8 cellular contexts compared by ENCODE assay signal in the genomic region with DNA sequence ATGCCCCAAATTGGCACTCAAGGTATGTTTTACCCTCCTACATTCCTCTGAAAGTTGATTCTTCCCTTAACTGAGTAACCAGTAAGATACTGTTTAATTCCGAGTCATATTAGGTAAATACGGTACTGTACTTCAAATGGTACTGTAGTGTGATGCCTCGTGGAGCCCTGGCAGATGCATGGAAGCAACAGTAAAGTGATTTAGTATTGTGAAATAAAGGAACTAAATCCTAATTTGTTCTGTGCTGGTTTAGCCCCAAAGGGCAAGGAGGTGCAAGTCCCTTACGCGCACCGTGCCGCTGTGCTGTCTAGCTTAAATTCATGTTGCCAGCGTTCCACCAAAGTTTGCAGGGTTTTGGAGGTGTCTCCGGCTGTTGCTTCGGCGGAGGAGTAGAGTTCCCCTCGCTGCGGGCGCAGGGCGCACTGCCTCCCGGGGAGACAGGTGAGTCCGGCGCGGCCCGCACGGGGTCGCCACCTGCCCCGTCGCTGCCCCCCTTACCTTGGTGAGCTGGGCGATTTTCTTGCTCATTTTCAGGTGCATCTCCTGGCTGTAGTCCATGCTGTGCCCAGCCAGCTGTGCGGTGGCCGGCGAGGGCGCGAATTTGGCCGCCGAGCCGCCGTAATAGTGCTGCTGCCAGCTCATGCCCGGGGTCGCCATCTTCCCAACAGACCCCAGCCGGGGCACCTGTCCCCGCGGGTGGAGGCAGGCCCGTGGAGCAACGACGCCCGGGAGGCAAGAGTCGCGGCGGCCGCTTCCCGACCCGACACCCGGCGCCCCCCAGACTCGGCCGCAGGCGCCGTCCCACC. TPM values are rescaled to one million over a fixed set of nuclear protein-coding genes. Genes with fewer than 3 reads are reported as not detected.
DNase-seq lines count a peak whose midpoint lies in the region; ATAC-seq and TF ChIP-seq lines count a peak whose summit lies in the region.

No MANE protein-coding gene starts in this region.

- H3K36me3 ChIP-seq in HAP-1 (replicated peaks) (no peaks in the 10 kb centered on the region), lower lobe of right lung (no peaks in the 10 kb centered on the region)

- in situ Hi-C loops in HAP-1 (cut with MboI; ENCODE audit: low sequenced_read_pairs), result no loop called here

- no peak overlapping the region for H3K27ac Mint-ChIP-seq in dendritic cell treated with granulocyte-macrophage colony-stimulating factor and Interleukin-4, amounts not matched to agents 40 ng/mL and 50 ng/mL, for 4 days

- H3K4me1 ChIP-seq in HAP-1 (peaks cover 19% of the 10 kb centered on the region), lower lobe of right lung (peaks cover 14% of the 10 kb centered on the region)

- H3K4me1 Mint-ChIP-seq in dendritic cell treated with granulocyte-macrophage colony-stimulating factor and Interleukin-4, amounts not matched to agents 40 ng/mL and 50 ng/mL, for 4 days (ENCODE audit: low read depth), result peaks cover 9% of the 10 kb centered on the region

- no peaks in the 10 kb centered on the region for H3K27me3 ChIP-seq in HAP-1 (ENCODE audit: low read depth)
- H3K27me3 ChIP-seq in lower lobe of right lung (ENCODE audit: low read depth), result no peaks in the 10 kb centered on the region

- peaks cover 48% of the 10 kb centered on the region for H3K27me3 Mint-ChIP-seq in dendritic cell treated with granulocyte-macrophage colony-stimulating factor and Interleukin-4, amounts not matched to agents 40 ng/mL and 50 ng/mL, for 4 days

- H3K4me3 ChIP-seq in GM08714 (ENCODE audit: low read length) (peak overlapping the region; percentile 69), HAP-1 (peak overlapping the region; percentile 53), lower lobe of right lung (peak overlapping the region; percentile 72)

- intact Hi-C loops in dendritic cell treated with granulocyte-macrophage colony-stimulating factor and Interleukin-4, amounts not matched to agents 40 ng/mL and 50 ng/mL, for 4 days (cut with micrococcal nuclease), result loop anchor here (10.0 kb wide), 1 partner anchor 143 kb away; a partner anchor contains a TSS
- intact Hi-C loops in lower lobe of right lung (cut with DNase I), result no loop called here

- peak; percentile 63 to 72 for ATAC-seq in lower lobe of right lung

- TF ChIP-seq CTCF in lower lobe of right lung (IDR thresholded peaks at IDR 0.05), result peak; percentile 27

- peak; percentile 23 to 58 for DNase-seq in HAP-1 (ENCODE audit: low spot score in 2 of 2)
- DNase-seq in NCI-H1105 treated with DMSO at 0.1 percent for 48 hours (lab: John Stamatoyannopoulos, UW), result peak; percentile 72
- peak; percentile 73 for DNase-seq in activated CD4-positive, alpha-beta T cell treated with anti-CD3 and anti-CD28 coated beads for 48 hours
- peak; percentile 67 for DNase-seq in lower lobe of right lung
- peak; percentile 28 for DNase-seq in stimulated activated CD8-positive, alpha-beta memory T cell treated with anti-CD3 and anti-CD28 coated beads, Interleukin-12 subunit alpha, Interleukin-12 subunit beta, amount 100 ng/mL, for 4 hours (ENCODE audit: low read depth)
- DNase-seq in GDM1 (lab: John Stamatoyannopoulos, UW), result no peak

- peaks cover 5% of the 10 kb centered on the region for H3K36me3 Mint-ChIP-seq in dendritic cell treated with granulocyte-macrophage colony-stimulating factor and Interleukin-4, amounts not matched to agents 40 ng/mL and 50 ng/mL, for 4 days (ENCODE audit: low read depth)

- H3K9me3 ChIP-seq in HAP-1 (no peaks in the 10 kb centered on the region; the same call in 1 of the 2 replicates), lower lobe of right lung (no peaks in the 10 kb centered on the region)

- H3K4me3 Mint-ChIP-seq in dendritic cell treated with granulocyte-macrophage colony-stimulating factor and Interleukin-4, amounts not matched to agents 40 ng/mL and 50 ng/mL, for 4 days, result peak overlapping the region; percentile 85

- peak overlapping the region; percentile 84 for H3K27ac ChIP-seq in lower lobe of right lung

- H3K9me3 Mint-ChIP-seq in dendritic cell treated with granulocyte-macrophage colony-stimulating factor and Interleukin-4, amounts not matched to agents 40 ng/mL and 50 ng/mL, for 4 days, result peaks cover 1% of the 10 kb centered on the region

RNA-seq across cellular contexts. Expression of a gene that starts 0.6 kb away (rescaled TPM):
- total RNA-seq in lower lobe of right lung, result 15.9 TPM
